ENCODE assay signal across 2 cellular contexts in genomic region chr4:40482985-40483647, GRCh38.
TF ChIP-seq lines count a peak whose summit lies in the region.

No MANE protein-coding gene starts in this region.

TF ChIP-seq in GM23338, 12 proteins besides CTCF, POLR2A, EP300 and RAD21 (continued from another document):
- TF ChIP-seq ETS1 (IDR thresholded peaks at IDR 0.05) (no peak), JUNB (IDR thresholded peaks at IDR 0.05; ENCODE audit: unreplicated experiment) (no peak), POLR2AphosphoS5 (IDR thresholded peaks at IDR 0.05; ENCODE audit: low read depth) (no peak), ZNF462 (CRISPR knock-in tag; IDR thresholded peaks at IDR 0.05) (no peak), ZNF114 (CRISPR knock-in tag; IDR thresholded peaks at IDR 0.05) (no peak), REST (IDR thresholded peaks at IDR 0.05; ENCODE audit: unreplicated experiment) (no peak)

TF ChIP-seq in K562, 482 proteins besides CTCF, POLR2A, EP300 and RAD21 (continued from another document):
- TF ChIP-seq CREB5 (CRISPR knock-in tag; IDR thresholded peaks at IDR 0.05) (no peak), ELK1 (CRISPR knock-in tag; IDR thresholded peaks at IDR 0.05) (no peak)
TF ChIP-seq in K562: peak in this region for 1.
